Comparison of ENCODE assay signal across 11 cellular contexts in the genomic region with DNA sequence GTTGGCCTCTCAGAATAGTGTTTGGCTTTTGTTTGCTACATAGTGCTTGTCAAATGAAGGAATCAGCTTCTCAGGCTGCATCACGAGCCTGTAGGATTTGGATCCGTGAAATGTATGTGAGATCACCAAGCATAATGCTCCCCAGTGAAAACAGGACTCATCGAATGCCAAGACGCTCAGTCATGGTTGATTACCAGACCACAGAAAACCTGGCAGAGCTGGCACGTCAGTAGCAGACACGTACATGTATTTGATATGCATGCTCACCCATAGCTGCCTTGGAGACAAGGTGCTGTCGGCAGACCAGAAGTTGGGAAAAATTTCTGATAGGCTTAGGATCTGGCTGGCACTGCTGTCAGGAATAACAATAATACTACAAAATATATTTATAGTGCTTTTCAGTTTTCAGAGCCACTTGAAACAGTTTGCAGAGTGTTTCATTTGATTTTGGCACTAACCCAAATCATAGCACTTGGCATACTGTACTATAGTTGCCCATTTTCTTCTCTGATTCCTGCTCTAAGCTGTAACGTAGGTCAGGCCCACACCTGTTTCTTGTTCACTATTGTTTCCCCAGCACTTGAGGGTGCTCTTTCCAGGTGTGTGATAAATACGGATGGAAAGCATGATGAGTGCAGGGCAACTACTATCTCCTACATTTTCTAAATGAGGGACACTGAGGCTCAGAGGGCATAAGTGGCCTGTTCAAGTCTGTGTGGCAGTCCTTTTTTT.
DNase-seq lines count a peak whose midpoint lies in the region; ATAC-seq and TF ChIP-seq lines count a peak whose summit lies in the region.
"Had no signal": no experiment of that assay in that cellular context is flagged by ENCODE, and none has a peak within 500 bp of the region (broad histone marks: within the 10 kb centered on the region; RNA-seq: fewer than 3 reads in every experiment).

No MANE protein-coding gene starts in this region.

- H3K9me3 ChIP-seq in upper lobe of right lung: no peaks in the 10 kb centered on the region

- no peaks in the 10 kb centered on the region for H3K27me3 ChIP-seq in upper lobe of right lung

- H3K36me3 ChIP-seq in upper lobe of right lung: no peaks in the 10 kb centered on the region

- TF ChIP-seq CTCF in fibroblast of villous mesenchyme (IDR thresholded peaks at IDR 0.05; ENCODE audit: insufficient read depth, low read depth, low read length) (no peak), upper lobe of right lung (IDR thresholded peaks at IDR 0.05) (no peak)

- peaks cover 11% of the 10 kb centered on the region for H3K4me1 ChIP-seq in upper lobe of right lung

- H3K4me3 ChIP-seq in fibroblast of villous mesenchyme (ENCODE audit: low read depth, low read length): no peak overlapping the region
- H3K4me3 ChIP-seq in upper lobe of right lung: no peak overlapping the region

- ATAC-seq in upper lobe of right lung (peak; percentile 56), GM21717 (IDR thresholded peaks at IDR 0.05; ENCODE audit: unreplicated experiment) (no peak), GM18517 (IDR thresholded peaks at IDR 0.05; ENCODE audit: unreplicated experiment) (no peak)

- no peak overlapping the region for H3K27ac ChIP-seq in upper lobe of right lung

- peak; percentile 8 to 97 (median 40) for DNase-seq in NCI-H1417 (lab: John Stamatoyannopoulos, UW)
- no peak for DNase-seq in NCI-H1417 treated with DMSO at 0.1 percent for 48 hours (lab: John Stamatoyannopoulos, UW)
- DNase-seq in RKO (ENCODE audit: low spot score): peak; percentile 88
- DNase-seq in fibroblast of villous mesenchyme (ENCODE audit: low read depth): peak; percentile 72
- DNase-seq in upper lobe of right lung: no peak
- no peak for DNase-seq in UCSD-AML1 (lab: John Stamatoyannopoulos, UW; ENCODE audit: unreplicated experiment)
- DNase-seq: activated CD4-positive, alpha-beta T cell treated with anti-CD3 and anti-CD28 coated beads for 4 hours; effector CD8-positive, alpha-beta T cell; MM.1S had no signal

- intact Hi-C loops in upper lobe of right lung (cut with DNase I): no loop called here

Comparison
In these comparisons a context has a peak if more than half of its experiments do, and no peak if none do; other contexts are left out.
1. DNase-seq: peak in NCI-H1417 (3 of 3), RKO (single experiment) and fibroblast of villous mesenchyme (single experiment); none in NCI-H1417 treated with DMSO at 0.1 percent for 48 hours (single experiment), upper lobe of right lung (single experiment) and UCSD-AML1 (single experiment).